1 cellular context compared by ENCODE assay signal in genomic region chr6:147222160-147222838, GRCh38.
TF ChIP-seq lines count a peak whose summit lies in the region.

No MANE protein-coding gene starts in this region.

TF ChIP-seq in K562, 482 proteins besides CTCF, POLR2A, EP300 and RAD21 (continued from another document and continues in another):
- TF ChIP-seq, protein P1, sequence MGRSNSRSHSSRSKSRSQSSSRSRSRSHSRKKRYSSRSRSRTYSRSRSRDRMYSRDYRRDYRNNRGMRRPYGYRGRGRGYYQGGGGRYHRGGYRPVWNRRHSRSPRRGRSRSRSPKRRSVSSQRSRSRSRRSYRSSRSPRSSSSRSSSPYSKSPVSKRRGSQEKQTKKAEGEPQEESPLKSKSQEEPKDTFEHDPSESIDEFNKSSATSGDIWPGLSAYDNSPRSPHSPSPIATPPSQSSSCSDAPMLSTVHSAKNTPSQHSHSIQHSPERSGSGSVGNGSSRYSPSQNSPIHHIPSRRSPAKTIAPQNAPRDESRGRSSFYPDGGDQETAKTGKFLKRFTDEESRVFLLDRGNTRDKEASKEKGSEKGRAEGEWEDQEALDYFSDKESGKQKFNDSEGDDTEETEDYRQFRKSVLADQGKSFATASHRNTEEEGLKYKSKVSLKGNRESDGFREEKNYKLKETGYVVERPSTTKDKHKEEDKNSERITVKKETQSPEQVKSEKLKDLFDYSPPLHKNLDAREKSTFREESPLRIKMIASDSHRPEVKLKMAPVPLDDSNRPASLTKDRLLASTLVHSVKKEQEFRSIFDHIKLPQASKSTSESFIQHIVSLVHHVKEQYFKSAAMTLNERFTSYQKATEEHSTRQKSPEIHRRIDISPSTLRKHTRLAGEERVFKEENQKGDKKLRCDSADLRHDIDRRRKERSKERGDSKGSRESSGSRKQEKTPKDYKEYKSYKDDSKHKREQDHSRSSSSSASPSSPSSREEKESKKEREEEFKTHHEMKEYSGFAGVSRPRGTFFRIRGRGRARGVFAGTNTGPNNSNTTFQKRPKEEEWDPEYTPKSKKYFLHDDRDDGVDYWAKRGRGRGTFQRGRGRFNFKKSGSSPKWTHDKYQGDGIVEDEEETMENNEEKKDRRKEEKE (IDR thresholded peaks at IDR 0.05; ENCODE audit: borderline replicate concordance in 1 of 2, control insufficient read depth in 1 of 2, low read depth in 2 of 2, low read length in 1 of 2) = no peak
- TF ChIP-seq ZNF445 (CRISPR knock-in tag; IDR thresholded peaks at IDR 0.05; ENCODE audit: low read depth) (no peak), TBL1XR1 (IDR thresholded peaks at IDR 0.05; ENCODE audit: low read length in 2 of 2) (peak in 1 of 2 experiments; percentile 82; a peak in 2 of 4 replicates), XRCC5 (IDR thresholded peaks at IDR 0.05; ENCODE audit: low read depth, low read length) (no peak; the same call in 1 of the 2 replicates), GTF2F1 (IDR thresholded peaks at IDR 0.05; ENCODE audit: low read depth, low read length) (no peak), SAFB (IDR thresholded peaks at IDR 0.05; ENCODE audit: borderline replicate concordance, low read depth, low read length) (no peak), RBBP5 (IDR thresholded peaks at IDR 0.05; ENCODE audit: borderline replicate concordance, insufficient read depth, low read length, poor library complexity, severe bottlenecking) (no peak), LEF1 (IDR thresholded peaks at IDR 0.05) (peak; percentile 85), NR1H2 (CRISPR knock-in tag; IDR thresholded peaks at IDR 0.05) (no peak), CBX8 (IDR thresholded peaks at IDR 0.05; ENCODE audit: borderline replicate concordance, extremely low read depth, low read depth, low read length, poor library complexity, severe bottlenecking) (no peak), CHCHD3 (CRISPR knock-in tag; IDR thresholded peaks at IDR 0.05) (no peak), MYNN (IDR thresholded peaks at IDR 0.05) (no peak), MYNN (CRISPR knock-in tag; IDR thresholded peaks at IDR 0.05) (no peak), ZNF224 (CRISPR knock-in tag; IDR thresholded peaks at IDR 0.05) (no peak), ATF4 (CRISPR knock-in tag; IDR thresholded peaks at IDR 0.05) (no peak), FOSL1 (tag; conservative IDR thresholded peaks at IDR 0.05) (peak; percentile 34), MBD1 (CRISPR knock-in tag; IDR thresholded peaks at IDR 0.05) (no peak), THAP12 (CRISPR knock-in tag; IDR thresholded peaks at IDR 0.05) (no peak), HLTF (IDR thresholded peaks at IDR 0.05) (no peak), ZBTB8A (IDR thresholded peaks at IDR 0.05; ENCODE audit: partially characterized antibody) (no peak), CHD2 (IDR thresholded peaks at IDR 0.05; ENCODE audit: low read depth, low read length) (0 out of 2 replicates have a peak, but pooled peaks have one; percentile 53), ELF1 (tag; IDR thresholded peaks at IDR 0.05) (no peak), SMAD4 (CRISPR knock-in tag; conservative IDR thresholded peaks at IDR 0.05) (peak; percentile 70), ZNF75A (CRISPR knock-in tag; IDR thresholded peaks at IDR 0.05) (no peak), NFIC (IDR thresholded peaks at IDR 0.05) (peak; percentile 26; the same call in 1 of the 2 replicates), FOXJ2 (tag; IDR thresholded peaks at IDR 0.05) (no peak), HSF4 (CRISPR knock-in tag; IDR thresholded peaks at IDR 0.05; ENCODE audit: borderline replicate concordance) (no peak), KLF16 (IDR thresholded peaks at IDR 0.05) (peak; percentile 70), POLR2G (IDR thresholded peaks at IDR 0.05; ENCODE audit: low read depth, low read length) (no peak), E2F6 (IDR thresholded peaks at IDR 0.05; ENCODE audit: borderline replicate concordance in 1 of 2, extremely low read depth in 1 of 2, insufficient read depth in 1 of 2, insufficient read length in 1 of 2, low read depth in 1 of 2, low read length in 1 of 2, poor library complexity in 1 of 2, severe bottlenecking in 1 of 2) (no peak), SETDB1 (IDR thresholded peaks at IDR 0.05; ENCODE audit: low read length) (no peak), HNRNPUL1 (IDR thresholded peaks at IDR 0.05; ENCODE audit: low read length) (no peak), MEIS2 (IDR thresholded peaks at IDR 0.05; ENCODE audit: partially characterized antibody) (peak; percentile 84), POU5F1 (IDR thresholded peaks at IDR 0.05; ENCODE audit: borderline replicate concordance, low read depth, low read length, partially characterized antibody) (no peak), FOXA1 (IDR thresholded peaks at IDR 0.05; ENCODE audit: borderline replicate concordance) (no peak), ZBTB34 (CRISPR knock-in tag; IDR thresholded peaks at IDR 0.05) (no peak), ZSCAN32 (CRISPR knock-in tag; IDR thresholded peaks at IDR 0.05) (no peak), BRF1 (IDR thresholded peaks at IDR 0.05; ENCODE audit: borderline replicate concordance, extremely low read depth, insufficient read length) (no peak)
- TF ChIP-seq, protein P2, sequence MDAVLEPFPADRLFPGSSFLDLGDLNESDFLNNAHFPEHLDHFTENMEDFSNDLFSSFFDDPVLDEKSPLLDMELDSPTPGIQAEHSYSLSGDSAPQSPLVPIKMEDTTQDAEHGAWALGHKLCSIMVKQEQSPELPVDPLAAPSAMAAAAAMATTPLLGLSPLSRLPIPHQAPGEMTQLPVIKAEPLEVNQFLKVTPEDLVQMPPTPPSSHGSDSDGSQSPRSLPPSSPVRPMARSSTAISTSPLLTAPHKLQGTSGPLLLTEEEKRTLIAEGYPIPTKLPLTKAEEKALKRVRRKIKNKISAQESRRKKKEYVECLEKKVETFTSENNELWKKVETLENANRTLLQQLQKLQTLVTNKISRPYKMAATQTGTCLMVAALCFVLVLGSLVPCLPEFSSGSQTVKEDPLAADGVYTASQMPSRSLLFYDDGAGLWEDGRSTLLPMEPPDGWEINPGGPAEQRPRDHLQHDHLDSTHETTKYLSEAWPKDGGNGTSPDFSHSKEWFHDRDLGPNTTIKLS (IDR thresholded peaks at IDR 0.05; ENCODE audit: borderline replicate concordance, low read depth) = no peak
- TF ChIP-seq, protein P3, sequence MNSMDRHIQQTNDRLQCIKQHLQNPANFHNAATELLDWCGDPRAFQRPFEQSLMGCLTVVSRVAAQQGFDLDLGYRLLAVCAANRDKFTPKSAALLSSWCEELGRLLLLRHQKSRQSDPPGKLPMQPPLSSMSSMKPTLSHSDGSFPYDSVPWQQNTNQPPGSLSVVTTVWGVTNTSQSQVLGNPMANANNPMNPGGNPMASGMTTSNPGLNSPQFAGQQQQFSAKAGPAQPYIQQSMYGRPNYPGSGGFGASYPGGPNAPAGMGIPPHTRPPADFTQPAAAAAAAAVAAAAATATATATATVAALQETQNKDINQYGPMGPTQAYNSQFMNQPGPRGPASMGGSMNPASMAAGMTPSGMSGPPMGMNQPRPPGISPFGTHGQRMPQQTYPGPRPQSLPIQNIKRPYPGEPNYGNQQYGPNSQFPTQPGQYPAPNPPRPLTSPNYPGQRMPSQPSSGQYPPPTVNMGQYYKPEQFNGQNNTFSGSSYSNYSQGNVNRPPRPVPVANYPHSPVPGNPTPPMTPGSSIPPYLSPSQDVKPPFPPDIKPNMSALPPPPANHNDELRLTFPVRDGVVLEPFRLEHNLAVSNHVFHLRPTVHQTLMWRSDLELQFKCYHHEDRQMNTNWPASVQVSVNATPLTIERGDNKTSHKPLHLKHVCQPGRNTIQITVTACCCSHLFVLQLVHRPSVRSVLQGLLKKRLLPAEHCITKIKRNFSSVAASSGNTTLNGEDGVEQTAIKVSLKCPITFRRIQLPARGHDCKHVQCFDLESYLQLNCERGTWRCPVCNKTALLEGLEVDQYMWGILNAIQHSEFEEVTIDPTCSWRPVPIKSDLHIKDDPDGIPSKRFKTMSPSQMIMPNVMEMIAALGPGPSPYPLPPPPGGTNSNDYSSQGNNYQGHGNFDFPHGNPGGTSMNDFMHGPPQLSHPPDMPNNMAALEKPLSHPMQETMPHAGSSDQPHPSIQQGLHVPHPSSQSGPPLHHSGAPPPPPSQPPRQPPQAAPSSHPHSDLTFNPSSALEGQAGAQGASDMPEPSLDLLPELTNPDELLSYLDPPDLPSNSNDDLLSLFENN (IDR thresholded peaks at IDR 0.05; ENCODE audit: low read depth in 2 of 2, low read length in 2 of 2) = no peak; a peak in 1 of 4 replicates
- TF ChIP-seq, protein P4, sequence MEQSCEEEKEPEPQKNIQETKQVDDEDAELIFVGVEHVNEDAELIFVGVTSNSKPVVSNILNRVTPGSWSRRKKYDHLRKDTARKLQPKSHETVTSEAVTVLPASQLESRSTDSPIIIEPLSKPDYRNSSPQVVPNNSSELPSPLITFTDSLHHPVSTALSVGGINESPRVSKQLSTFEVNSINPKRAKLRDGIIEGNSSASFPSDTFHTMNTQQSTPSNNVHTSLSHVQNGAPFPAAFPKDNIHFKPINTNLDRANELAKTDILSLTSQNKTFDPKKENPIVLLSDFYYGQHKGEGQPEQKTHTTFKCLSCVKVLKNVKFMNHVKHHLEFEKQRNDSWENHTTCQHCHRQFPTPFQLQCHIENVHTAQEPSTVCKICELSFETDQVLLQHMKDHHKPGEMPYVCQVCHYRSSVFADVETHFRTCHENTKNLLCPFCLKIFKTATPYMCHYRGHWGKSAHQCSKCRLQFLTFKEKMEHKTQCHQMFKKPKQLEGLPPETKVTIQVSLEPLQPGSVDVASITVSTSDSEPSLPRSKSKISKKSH (CRISPR knock-in tag; IDR thresholded peaks at IDR 0.05) = no peak
- TF ChIP-seq, protein P5, sequence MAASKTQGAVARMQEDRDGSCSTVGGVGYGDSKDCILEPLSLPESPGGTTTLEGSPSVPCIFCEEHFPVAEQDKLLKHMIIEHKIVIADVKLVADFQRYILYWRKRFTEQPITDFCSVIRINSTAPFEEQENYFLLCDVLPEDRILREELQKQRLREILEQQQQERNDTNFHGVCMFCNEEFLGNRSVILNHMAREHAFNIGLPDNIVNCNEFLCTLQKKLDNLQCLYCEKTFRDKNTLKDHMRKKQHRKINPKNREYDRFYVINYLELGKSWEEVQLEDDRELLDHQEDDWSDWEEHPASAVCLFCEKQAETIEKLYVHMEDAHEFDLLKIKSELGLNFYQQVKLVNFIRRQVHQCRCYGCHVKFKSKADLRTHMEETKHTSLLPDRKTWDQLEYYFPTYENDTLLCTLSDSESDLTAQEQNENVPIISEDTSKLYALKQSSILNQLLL (CRISPR knock-in tag; IDR thresholded peaks at IDR 0.05; ENCODE audit: borderline replicate concordance) = no peak
- TF ChIP-seq, protein P6, sequence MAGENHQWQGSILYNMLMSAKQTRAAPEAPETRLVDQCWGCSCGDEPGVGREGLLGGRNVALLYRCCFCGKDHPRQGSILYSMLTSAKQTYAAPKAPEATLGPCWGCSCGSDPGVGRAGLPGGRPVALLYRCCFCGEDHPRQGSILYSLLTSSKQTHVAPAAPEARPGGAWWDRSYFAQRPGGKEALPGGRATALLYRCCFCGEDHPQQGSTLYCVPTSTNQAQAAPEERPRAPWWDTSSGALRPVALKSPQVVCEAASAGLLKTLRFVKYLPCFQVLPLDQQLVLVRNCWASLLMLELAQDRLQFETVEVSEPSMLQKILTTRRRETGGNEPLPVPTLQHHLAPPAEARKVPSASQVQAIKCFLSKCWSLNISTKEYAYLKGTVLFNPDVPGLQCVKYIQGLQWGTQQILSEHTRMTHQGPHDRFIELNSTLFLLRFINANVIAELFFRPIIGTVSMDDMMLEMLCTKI (IDR thresholded peaks at IDR 0.05; ENCODE audit: partially characterized antibody) = no peak
- TF ChIP-seq, protein P7, sequence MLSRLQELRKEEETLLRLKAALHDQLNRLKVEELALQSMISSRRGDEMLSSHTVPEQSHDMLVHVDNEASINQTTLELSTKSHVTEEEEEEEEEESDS (CRISPR knock-in tag; IDR thresholded peaks at IDR 0.05) = no peak
